In genomic region chr22:49885881-49886280, GRCh38 we compare ENCODE assay signal across 22 cellular contexts.
"Had no signal": no experiment of that assay in that cellular context is flagged by ENCODE, and none has a peak within 500 bp of the region (broad histone marks: within the 10 kb centered on the region; RNA-seq: fewer than 3 reads in every experiment).

No MANE protein-coding gene starts in this region.

- H3K27me3 ChIP-seq: MG63, SJCRH30 had no signal

- H3K4me3 ChIP-seq: MG63, SJCRH30 had no signal

- H3K9me3 ChIP-seq: MG63 had no signal

- DNase-seq: IMR-90, Karpas-422, KG1, MG63, NCI-H1092, NCI-H1105 treated with DMSO at 0.1 percent for 48 hours, NCI-H1417 treated with DMSO at 0.1 percent for 48 hours, NCI-H146, NCI-H1694 treated with DMSO at 0.1 percent for 48 hours, NCI-H2029, NCI-H2081 treated with DMSO at 0.1 percent for 48 hours, NCI-H2171, NCI-H226, NCI-H446, NCI-H510A, NCI-H524 treated with DMSO at 0.1 percent for 48 hours, NCI-H69, NCI-H774, SHP77 treated with DMSO at 0.1 percent for 48 hours, SJCRH30 had no signal

- FAIRE-seq: RCC 7860 had no signal

- H3K27ac ChIP-seq: RWPE1, SJCRH30 had no signal
